In the genomic region with DNA sequence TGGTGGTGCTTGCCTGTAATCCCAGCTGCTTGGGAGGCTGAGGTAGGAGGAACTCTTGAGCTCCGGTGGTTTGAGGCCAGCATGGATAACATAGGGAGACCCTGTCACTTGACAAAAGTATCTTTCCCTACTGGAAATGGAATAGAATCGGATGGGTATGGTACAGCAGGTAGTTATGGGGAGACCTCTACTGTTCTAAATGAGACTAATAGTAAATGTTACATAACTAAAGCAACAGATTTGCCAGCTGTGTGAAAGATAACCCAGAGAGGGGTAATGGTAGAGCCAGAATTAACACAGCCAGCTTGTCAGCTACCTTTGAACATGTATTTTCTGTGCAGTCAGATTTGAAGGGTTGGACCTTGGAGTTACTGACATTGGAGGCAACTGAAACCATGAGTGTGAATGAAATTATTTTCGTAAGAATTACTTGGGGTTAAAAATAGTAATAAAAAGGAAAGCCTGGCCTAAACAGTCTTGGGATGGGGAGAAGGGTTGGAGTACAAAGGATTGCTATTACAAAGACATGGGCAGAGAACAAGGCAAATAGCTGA, we compare ENCODE assay signal across 12 cellular contexts. TPM values are rescaled to one million over a fixed set of nuclear protein-coding genes. Genes with fewer than 3 reads are reported as not detected.
DNase-seq lines count a peak whose midpoint lies in the region; ATAC-seq, FAIRE-seq and TF ChIP-seq lines count a peak whose summit lies in the region.
"Had no signal": no experiment of that assay in that cellular context is flagged by ENCODE, and none has a peak within 500 bp of the region (broad histone marks: within the 10 kb centered on the region; RNA-seq: fewer than 3 reads in every experiment).

No MANE protein-coding gene starts in this region.

- CTCF ChIA-PET in activated CD8-positive, alpha-beta T cell treated with anti-CD3 and anti-CD28 coated beads for 36 hours (lab: Charles Lee), result interaction anchor here (1.2 kb wide), 1 partner anchor 12 kb away, joined by 3 read pairs; no protein-coding TSS in a partner anchor

- H3K9me3 Mint-ChIP-seq in activated CD8-positive, alpha-beta T cell treated with anti-CD3 and anti-CD28 coated beads for 36 hours, result no peaks in the 10 kb centered on the region

- peak; percentile 43 for FAIRE-seq in H54 (lab: Jason Lieb, UNC)
- FAIRE-seq: GM12892 had no signal

- no peak for TF ChIP-seq POLR2A in H54 (IDR thresholded peaks at IDR 0.05; ENCODE audit: low read depth, low read length)

- H3K27me3 ChIP-seq in BLaER1, result no peaks in the 10 kb centered on the region
- H3K27me3 ChIP-seq: stomach had no signal

- H4K20me1 ChIP-seq in BLaER1, result no peaks in the 10 kb centered on the region

- peaks cover 28% of the 10 kb centered on the region for H3K4me1 Mint-ChIP-seq in activated CD8-positive, alpha-beta T cell treated with anti-CD3 and anti-CD28 coated beads for 36 hours (ENCODE audit: low read depth)

- peak overlapping the region; percentile 73 for H3K27ac ChIP-seq in BLaER1
- H3K27ac ChIP-seq in substantia nigra (ENCODE audit: low read depth, low read length, poor library complexity, severe bottlenecking), result no peak overlapping the region
- H3K27ac ChIP-seq: stomach had no signal

- peak overlapping the region; percentile 30 for H3K27ac Mint-ChIP-seq in activated CD8-positive, alpha-beta T cell treated with anti-CD3 and anti-CD28 coated beads for 36 hours

- H3K4me2 ChIP-seq in BLaER1, result peak overlapping the region; percentile 75

- peaks cover 65% of the 10 kb centered on the region for H3K4me1 ChIP-seq in BLaER1

- ATAC-seq in activated CD8-positive, alpha-beta T cell treated with anti-CD3 and anti-CD28 coated beads for 36 hours, result no peak
- peak; percentile 97 for ATAC-seq in left lobe of liver
- no peak for ATAC-seq in HG02588 (IDR thresholded peaks at IDR 0.05; ENCODE audit: unreplicated experiment)
- ATAC-seq in HG03378 (IDR thresholded peaks at IDR 0.05; ENCODE audit: unreplicated experiment), result no peak

- TF ChIP-seq CTCF in activated CD8-positive, alpha-beta T cell treated with anti-CD3 and anti-CD28 coated beads for 36 hours (IDR thresholded peaks at IDR 0.05), result no peak

- no peaks in the 10 kb centered on the region for H3K9me3 ChIP-seq in BLaER1
- H3K9me3 ChIP-seq: stomach had no signal

- peaks cover 24% of the 10 kb centered on the region; the same call in 1 of the 2 replicates for H3K36me3 ChIP-seq in BLaER1

- H3K36me3 Mint-ChIP-seq in activated CD8-positive, alpha-beta T cell treated with anti-CD3 and anti-CD28 coated beads for 36 hours (ENCODE audit: low read depth), result peaks cover 23% of the 10 kb centered on the region

- intact Hi-C loops in activated CD8-positive, alpha-beta T cell treated with anti-CD3 and anti-CD28 coated beads for 36 hours (cut with micrococcal nuclease), result no loop called here

- POLR2A ChIA-PET in activated CD8-positive, alpha-beta T cell treated with anti-CD3 and anti-CD28 coated beads for 36 hours (lab: Charles Lee), result interaction anchor here (0.6 kb wide), 1 partner anchor 48 kb away, joined by 7 read pairs; no protein-coding TSS in a partner anchor

- DNase-seq in H54 (ENCODE audit: insufficient read length, low spot score) (no peak), left lobe of liver (ENCODE audit: low spot score) (no peak), substantia nigra (lab: John Stamatoyannopoulos, UW) (no peak), T1000 (lab: John Stamatoyannopoulos, UW) (no peak)
- DNase-seq in activated CD8-positive, alpha-beta T cell treated with anti-CD3 and anti-CD28 coated beads for 36 hours, result no peak
- DNase-seq: effector memory CD4-positive, alpha-beta T cell; NCI-H1417; stomach had no signal

- H3K9ac ChIP-seq in BLaER1, result no peak overlapping the region

- H3K4me3 ChIP-seq in BLaER1, result no peak overlapping the region
- H3K4me3 ChIP-seq: stomach had no signal

- H3K27me3 Mint-ChIP-seq in activated CD8-positive, alpha-beta T cell treated with anti-CD3 and anti-CD28 coated beads for 36 hours, result no peaks in the 10 kb centered on the region

- no peak overlapping the region for H3K4me3 Mint-ChIP-seq in activated CD8-positive, alpha-beta T cell treated with anti-CD3 and anti-CD28 coated beads for 36 hours

RNA-seq across cellular contexts. Expression of a gene that starts 21.7 kb away (rescaled TPM):
- 100 to 1,000 TPM; 142 to 143 TPM for total RNA-seq in activated CD8-positive, alpha-beta T cell treated with anti-CD3 and anti-CD28 coated beads for 36 hours
- total RNA-seq in left lobe of liver, result 12.4 TPM

RNA-seq across cellular contexts. Expression of a gene that starts 54.4 kb away (rescaled TPM):
- total RNA-seq in activated CD8-positive, alpha-beta T cell treated with anti-CD3 and anti-CD28 coated beads for 36 hours, result 100 to 1,000 TPM; 187 to 192 TPM
- total RNA-seq in left lobe of liver, result 48.1 TPM

Comparison
In these comparisons a context has a peak if more than half of its experiments do, and no peak if none do; other contexts are left out.
1. RNA of a gene that starts 21.7 kb away (total RNA-seq): 142 to 143 TPM in activated CD8-positive, alpha-beta T cell treated with anti-CD3 and anti-CD28 coated beads for 36 hours; 12.4 TPM in left lobe of liver (single experiment); every median in the first group is over 10 times any median in the second.